ENCODE assay signal across 3 cellular contexts in genomic region chr15:77944002-77944867, GRCh38.
A peak's percentile ranks its signal among the peaks of the same experiment; 100 is the strongest.
TF ChIP-seq lines count a peak whose summit lies in the region.

No MANE protein-coding gene starts in this region.

TF ChIP-seq in SK-N-SH, 30 proteins besides CTCF, POLR2A, EP300 and RAD21:
- TF ChIP-seq MXI1 (IDR thresholded peaks at IDR 0.05; ENCODE audit: low read depth, low read length) = no peak
- TF ChIP-seq ZBTB33 (IDR thresholded peaks at IDR 0.05; ENCODE audit: borderline replicate concordance, low read depth) = no peak

TF ChIP-seq in SK-N-SH treated with all-trans-retinoic acid at 6 μM for 48 hours, 23 proteins besides CTCF, POLR2A, EP300 and RAD21 (continued from another document):
- no peak for TF ChIP-seq SNAI2 (CRISPR knock-in tag; IDR thresholded peaks at IDR 0.05)
TF ChIP-seq in SK-N-SH treated with all-trans-retinoic acid at 6 μM for 48 hours: peak in this region for 0.

TF ChIP-seq in H1, 55 proteins besides CTCF, POLR2A, EP300 and RAD21:
- TF ChIP-seq, protein P1, sequence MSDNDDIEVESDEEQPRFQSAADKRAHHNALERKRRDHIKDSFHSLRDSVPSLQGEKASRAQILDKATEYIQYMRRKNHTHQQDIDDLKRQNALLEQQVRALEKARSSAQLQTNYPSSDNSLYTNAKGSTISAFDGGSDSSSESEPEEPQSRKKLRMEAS (IDR thresholded peaks at IDR 0.05) = 0 out of 2 replicates have a peak, but pooled peaks have one; percentile 32
- no peak for TF ChIP-seq CTBP2 (IDR thresholded peaks at IDR 0.05; ENCODE audit: borderline replicate concordance, insufficient read depth, insufficient read length, low read length)
- TF ChIP-seq EZH2 (IDR thresholded peaks at IDR 0.05; ENCODE audit: low read depth, low read length, severe bottlenecking) = no peak
- no peak for TF ChIP-seq NRF1 (IDR thresholded peaks at IDR 0.05; ENCODE audit: low read depth, low read length)
- TF ChIP-seq, protein P2, sequence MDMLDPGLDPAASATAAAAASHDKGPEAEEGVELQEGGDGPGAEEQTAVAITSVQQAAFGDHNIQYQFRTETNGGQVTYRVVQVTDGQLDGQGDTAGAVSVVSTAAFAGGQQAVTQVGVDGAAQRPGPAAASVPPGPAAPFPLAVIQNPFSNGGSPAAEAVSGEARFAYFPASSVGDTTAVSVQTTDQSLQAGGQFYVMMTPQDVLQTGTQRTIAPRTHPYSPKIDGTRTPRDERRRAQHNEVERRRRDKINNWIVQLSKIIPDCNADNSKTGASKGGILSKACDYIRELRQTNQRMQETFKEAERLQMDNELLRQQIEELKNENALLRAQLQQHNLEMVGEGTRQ (IDR thresholded peaks at IDR 0.05; ENCODE audit: low read length) = no peak
- no peak for TF ChIP-seq RNF2 (IDR thresholded peaks at IDR 0.05; ENCODE audit: borderline replicate concordance, low read depth, low read length, missing control alignments, poor library complexity, severe bottlenecking)
- no peak for TF ChIP-seq JUND (IDR thresholded peaks at IDR 0.05; ENCODE audit: low read length)
- TF ChIP-seq CHD1 (IDR thresholded peaks at IDR 0.05; ENCODE audit: low read depth, low read length) = no peak
- no peak for TF ChIP-seq TAF1 (IDR thresholded peaks at IDR 0.05; ENCODE audit: low read depth, low read length)
- no peak for TF ChIP-seq JUN (IDR thresholded peaks at IDR 0.05; ENCODE audit: low read depth, low read length)
- peak; percentile 38; the same call in 1 of the 2 replicates for TF ChIP-seq PHF8 (conservative IDR thresholded peaks at IDR 0.05; ENCODE audit: low read depth, low read length)
- no peak for TF ChIP-seq BCL11A (IDR thresholded peaks at IDR 0.05; ENCODE audit: low read depth in 2 of 2, low read length in 2 of 2)
- no peak for TF ChIP-seq TAF7 (optimal IDR thresholded peaks at IDR 0.05; ENCODE audit: borderline replicate concordance, low read depth, low read length)
- TF ChIP-seq GABPA (IDR thresholded peaks at IDR 0.05; ENCODE audit: borderline replicate concordance, insufficient read depth, low read length) = no peak
- no peak for TF ChIP-seq CBX8 (IDR thresholded peaks at IDR 0.05; ENCODE audit: borderline replicate concordance, low read depth, low read length)
- TF ChIP-seq HDAC6 (IDR thresholded peaks at IDR 0.05; ENCODE audit: low read depth, low read length) = no peak
- TF ChIP-seq SIRT6 (IDR thresholded peaks at IDR 0.05; ENCODE audit: low read length) = no peak
- no peak for TF ChIP-seq YY1 (IDR thresholded peaks at IDR 0.05; ENCODE audit: low read depth, low read length)
- TF ChIP-seq GTF2F1 (IDR thresholded peaks at IDR 0.05; ENCODE audit: borderline replicate concordance, low read depth, low read length) = no peak
- no peak for TF ChIP-seq MAFK (IDR thresholded peaks at IDR 0.05; ENCODE audit: low read depth, low read length)
- TF ChIP-seq SP1 (IDR thresholded peaks at IDR 0.05; ENCODE audit: low read depth, low read length) = no peak
- no peak for TF ChIP-seq POLR2AphosphoS5 (IDR thresholded peaks at IDR 0.05; ENCODE audit: low read depth, low read length)
- no peak for TF ChIP-seq SIX5 (IDR thresholded peaks at IDR 0.05; ENCODE audit: low read depth, low read length)
- no peak for TF ChIP-seq CEBPB (IDR thresholded peaks at IDR 0.05; ENCODE audit: low read depth, low read length)
- TF ChIP-seq KDM4A (IDR thresholded peaks at IDR 0.05; ENCODE audit: low read depth, low read length, severe bottlenecking) = peak; percentile 47
- TF ChIP-seq E2F6 (IDR thresholded peaks at IDR 0.05) = 0 out of 2 replicates have a peak, but pooled peaks have one; percentile 28
